ENCODE assay signal across 16 cellular contexts in genomic region chr14:100641274-100641860, GRCh38. TPM values are rescaled to one million over a fixed set of nuclear protein-coding genes. Genes with fewer than 3 reads are reported as not detected.
A peak's percentile ranks its signal among the peaks of the same experiment; 100 is the strongest.
DNase-seq lines count a peak whose midpoint lies in the region; ATAC-seq lines count a peak whose summit lies in the region.
"Had no signal": no experiment of that assay in that cellular context is flagged by ENCODE, and none has a peak within 500 bp of the region (broad histone marks: within the 10 kb centered on the region; RNA-seq: fewer than 3 reads in every experiment).

No MANE protein-coding gene starts in this region.

- H3K9me3 Mint-ChIP-seq in T-helper 1 cell treated with Interleukin-12 subunit alpha and Interleukin-12 subunit beta and Interleukin-4 antibody, amounts not matched to agents 30 μg/mL and 1 μg/mL, for 36 hours, result peaks cover 6% of the 10 kb centered on the region
- no peaks in the 10 kb centered on the region for H3K9me3 Mint-ChIP-seq in central memory CD8-positive, alpha-beta T cell
- H3K9me3 Mint-ChIP-seq in natural killer cell treated with Interleukin-12 subunit alpha and Interleukin-12 subunit beta and Interleukin-15 and Interleukin-18, amount 100 ng/mL, for 72 hours, result no peaks in the 10 kb centered on the region
- H3K9me3 Mint-ChIP-seq: activated naive CD4-positive, alpha-beta T cell treated with anti-CD3 and anti-CD28 coated beads, Interleukin-2, amount 50 U/mL, for 72 hours; HFFc6 had no signal

- no peak for ATAC-seq in central memory CD8-positive, alpha-beta T cell (replicated peaks; ENCODE audit: extremely low read depth, poor library complexity, severe bottlenecking)
- no peak for ATAC-seq in natural killer cell treated with Interleukin-12 subunit alpha and Interleukin-12 subunit beta and Interleukin-15 and Interleukin-18, amount 100 ng/mL, for 72 hours
- ATAC-seq in HG02571 (IDR thresholded peaks at IDR 0.05; ENCODE audit: unreplicated experiment), result no peak
- no peak for ATAC-seq in HG03571 (IDR thresholded peaks at IDR 0.05; ENCODE audit: unreplicated experiment)

- peaks cover 38% of the 10 kb centered on the region for H3K27me3 Mint-ChIP-seq in T-helper 1 cell treated with Interleukin-12 subunit alpha and Interleukin-12 subunit beta and Interleukin-4 antibody, amounts not matched to agents 30 μg/mL and 1 μg/mL, for 36 hours (ENCODE audit: low read depth)
- H3K27me3 Mint-ChIP-seq in central memory CD8-positive, alpha-beta T cell, result no peaks in the 10 kb centered on the region
- peaks cover 45 to 53% of the 10 kb centered on the region in 2 donors for H3K27me3 Mint-ChIP-seq in natural killer cell treated with Interleukin-12 subunit alpha and Interleukin-12 subunit beta and Interleukin-15 and Interleukin-18, amount 100 ng/mL, for 72 hours
- H3K27me3 Mint-ChIP-seq: activated CD4-positive, alpha-beta T cell treated with anti-CD3 and anti-CD28 coated beads for 36 hours had no signal

- no peak overlapping the region for H3K4me3 Mint-ChIP-seq in T-helper 1 cell treated with Interleukin-12 subunit alpha and Interleukin-12 subunit beta and Interleukin-4 antibody, amounts not matched to agents 30 μg/mL and 1 μg/mL, for 36 hours
- peak overlapping the region; percentile 33 for H3K4me3 Mint-ChIP-seq in central memory CD8-positive, alpha-beta T cell
- H3K4me3 Mint-ChIP-seq in natural killer cell treated with Interleukin-12 subunit alpha and Interleukin-12 subunit beta and Interleukin-15 and Interleukin-18, amount 100 ng/mL, for 72 hours, result peak overlapping the region; percentile 15
- H3K4me3 Mint-ChIP-seq: HFFc6 had no signal

- no peaks in the 10 kb centered on the region for H3K36me3 Mint-ChIP-seq in T-helper 1 cell treated with Interleukin-12 subunit alpha and Interleukin-12 subunit beta and Interleukin-4 antibody, amounts not matched to agents 30 μg/mL and 1 μg/mL, for 36 hours (ENCODE audit: low read depth)
- peaks cover 9% of the 10 kb centered on the region for H3K36me3 Mint-ChIP-seq in central memory CD8-positive, alpha-beta T cell (ENCODE audit: insufficient read depth)
- H3K36me3 Mint-ChIP-seq in natural killer cell treated with Interleukin-12 subunit alpha and Interleukin-12 subunit beta and Interleukin-15 and Interleukin-18, amount 100 ng/mL, for 72 hours, result no peaks in the 10 kb centered on the region
- H3K36me3 Mint-ChIP-seq: activated naive CD4-positive, alpha-beta T cell treated with anti-CD3 and anti-CD28 coated beads, Interleukin-2, amount 50 U/mL, for 72 hours had no signal

- peaks cover 60% of the 10 kb centered on the region for H3K4me1 Mint-ChIP-seq in T-helper 1 cell treated with Interleukin-12 subunit alpha and Interleukin-12 subunit beta and Interleukin-4 antibody, amounts not matched to agents 30 μg/mL and 1 μg/mL, for 36 hours (ENCODE audit: low read depth)
- peaks cover 74% of the 10 kb centered on the region for H3K4me1 Mint-ChIP-seq in central memory CD8-positive, alpha-beta T cell
- H3K4me1 Mint-ChIP-seq in natural killer cell treated with Interleukin-12 subunit alpha and Interleukin-12 subunit beta and Interleukin-15 and Interleukin-18, amount 100 ng/mL, for 72 hours (ENCODE audit: low read depth in 2 of 2), result peaks cover 56 to 64% of the 10 kb centered on the region in 2 donors

- DNase-seq in T-helper 1 cell (no peak), HT-29 (ENCODE audit: low spot score) (peak; percentile 18), Kasumi-1 (lab: John Stamatoyannopoulos, UW) (no peak)
- no peak for DNase-seq in central memory CD8-positive, alpha-beta T cell (ENCODE audit: low spot score in 2 of 2)
- DNase-seq in natural killer cell treated with Interleukin-12 subunit alpha and Interleukin-12 subunit beta and Interleukin-15 and Interleukin-18, amount 100 ng/mL, for 72 hours (ENCODE audit: low spot score), result no peak
- DNase-seq: activated T-cell treated with anti-CD3 and anti-CD28 coated beads, Interleukin-2, amount 50 U/mL, for 1 hour; esophagus squamous epithelium; head of caudate nucleus; HFFc6; SHP77; uterus had no signal

- H3K27ac Mint-ChIP-seq in T-helper 1 cell treated with Interleukin-12 subunit alpha and Interleukin-12 subunit beta and Interleukin-4 antibody, amounts not matched to agents 30 μg/mL and 1 μg/mL, for 36 hours, result peak overlapping the region; percentile 6
- H3K27ac Mint-ChIP-seq in central memory CD8-positive, alpha-beta T cell (ENCODE audit: low read depth), result peak overlapping the region; percentile 80
- H3K27ac Mint-ChIP-seq in natural killer cell treated with Interleukin-12 subunit alpha and Interleukin-12 subunit beta and Interleukin-15 and Interleukin-18, amount 100 ng/mL, for 72 hours, result peak overlapping the region in 1 of 2 donors; percentile 81
- H3K27ac Mint-ChIP-seq: HFFc6 had no signal

RNA-seq across cellular contexts. Expression of gene BEGAIN, which starts 54.1 kb away (rescaled TPM):
- total RNA-seq in HT-29 (2014; rRNA removed; shearing (Covaris generic)), result 0.53 and 1.5 TPM in 2 replicates
- total RNA-seq in natural killer cell treated with Interleukin-12 subunit alpha and Interleukin-12 subunit beta and Interleukin-15 and Interleukin-18, amount 100 ng/mL, for 72 hours, result not detected
